In the genomic region with DNA sequence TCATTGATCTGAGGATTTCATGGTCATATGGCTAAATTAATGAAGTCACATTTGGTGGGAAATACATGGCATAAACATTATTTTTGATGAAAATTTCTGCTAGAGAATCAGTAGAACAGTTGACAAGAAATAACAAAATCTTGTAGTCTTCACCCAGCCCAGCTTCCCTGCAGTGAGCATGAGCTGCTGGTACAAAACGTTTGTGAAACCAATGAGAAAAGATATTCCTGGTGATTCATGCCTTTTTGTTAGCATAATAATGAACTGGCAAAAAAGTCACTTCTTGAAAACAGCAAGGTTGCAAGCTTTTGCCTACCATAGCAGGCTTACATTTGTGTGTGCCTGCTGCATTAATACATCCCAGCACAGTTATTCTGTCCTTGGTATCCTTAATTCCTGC, we compare ENCODE assay signal across 1 cellular context.
TF ChIP-seq lines count a peak whose summit lies in the region.

No MANE protein-coding gene starts in this region.

TF ChIP-seq in GM23338, 12 proteins besides CTCF, POLR2A, EP300 and RAD21 (continued from another document):
- TF ChIP-seq, protein P1, sequence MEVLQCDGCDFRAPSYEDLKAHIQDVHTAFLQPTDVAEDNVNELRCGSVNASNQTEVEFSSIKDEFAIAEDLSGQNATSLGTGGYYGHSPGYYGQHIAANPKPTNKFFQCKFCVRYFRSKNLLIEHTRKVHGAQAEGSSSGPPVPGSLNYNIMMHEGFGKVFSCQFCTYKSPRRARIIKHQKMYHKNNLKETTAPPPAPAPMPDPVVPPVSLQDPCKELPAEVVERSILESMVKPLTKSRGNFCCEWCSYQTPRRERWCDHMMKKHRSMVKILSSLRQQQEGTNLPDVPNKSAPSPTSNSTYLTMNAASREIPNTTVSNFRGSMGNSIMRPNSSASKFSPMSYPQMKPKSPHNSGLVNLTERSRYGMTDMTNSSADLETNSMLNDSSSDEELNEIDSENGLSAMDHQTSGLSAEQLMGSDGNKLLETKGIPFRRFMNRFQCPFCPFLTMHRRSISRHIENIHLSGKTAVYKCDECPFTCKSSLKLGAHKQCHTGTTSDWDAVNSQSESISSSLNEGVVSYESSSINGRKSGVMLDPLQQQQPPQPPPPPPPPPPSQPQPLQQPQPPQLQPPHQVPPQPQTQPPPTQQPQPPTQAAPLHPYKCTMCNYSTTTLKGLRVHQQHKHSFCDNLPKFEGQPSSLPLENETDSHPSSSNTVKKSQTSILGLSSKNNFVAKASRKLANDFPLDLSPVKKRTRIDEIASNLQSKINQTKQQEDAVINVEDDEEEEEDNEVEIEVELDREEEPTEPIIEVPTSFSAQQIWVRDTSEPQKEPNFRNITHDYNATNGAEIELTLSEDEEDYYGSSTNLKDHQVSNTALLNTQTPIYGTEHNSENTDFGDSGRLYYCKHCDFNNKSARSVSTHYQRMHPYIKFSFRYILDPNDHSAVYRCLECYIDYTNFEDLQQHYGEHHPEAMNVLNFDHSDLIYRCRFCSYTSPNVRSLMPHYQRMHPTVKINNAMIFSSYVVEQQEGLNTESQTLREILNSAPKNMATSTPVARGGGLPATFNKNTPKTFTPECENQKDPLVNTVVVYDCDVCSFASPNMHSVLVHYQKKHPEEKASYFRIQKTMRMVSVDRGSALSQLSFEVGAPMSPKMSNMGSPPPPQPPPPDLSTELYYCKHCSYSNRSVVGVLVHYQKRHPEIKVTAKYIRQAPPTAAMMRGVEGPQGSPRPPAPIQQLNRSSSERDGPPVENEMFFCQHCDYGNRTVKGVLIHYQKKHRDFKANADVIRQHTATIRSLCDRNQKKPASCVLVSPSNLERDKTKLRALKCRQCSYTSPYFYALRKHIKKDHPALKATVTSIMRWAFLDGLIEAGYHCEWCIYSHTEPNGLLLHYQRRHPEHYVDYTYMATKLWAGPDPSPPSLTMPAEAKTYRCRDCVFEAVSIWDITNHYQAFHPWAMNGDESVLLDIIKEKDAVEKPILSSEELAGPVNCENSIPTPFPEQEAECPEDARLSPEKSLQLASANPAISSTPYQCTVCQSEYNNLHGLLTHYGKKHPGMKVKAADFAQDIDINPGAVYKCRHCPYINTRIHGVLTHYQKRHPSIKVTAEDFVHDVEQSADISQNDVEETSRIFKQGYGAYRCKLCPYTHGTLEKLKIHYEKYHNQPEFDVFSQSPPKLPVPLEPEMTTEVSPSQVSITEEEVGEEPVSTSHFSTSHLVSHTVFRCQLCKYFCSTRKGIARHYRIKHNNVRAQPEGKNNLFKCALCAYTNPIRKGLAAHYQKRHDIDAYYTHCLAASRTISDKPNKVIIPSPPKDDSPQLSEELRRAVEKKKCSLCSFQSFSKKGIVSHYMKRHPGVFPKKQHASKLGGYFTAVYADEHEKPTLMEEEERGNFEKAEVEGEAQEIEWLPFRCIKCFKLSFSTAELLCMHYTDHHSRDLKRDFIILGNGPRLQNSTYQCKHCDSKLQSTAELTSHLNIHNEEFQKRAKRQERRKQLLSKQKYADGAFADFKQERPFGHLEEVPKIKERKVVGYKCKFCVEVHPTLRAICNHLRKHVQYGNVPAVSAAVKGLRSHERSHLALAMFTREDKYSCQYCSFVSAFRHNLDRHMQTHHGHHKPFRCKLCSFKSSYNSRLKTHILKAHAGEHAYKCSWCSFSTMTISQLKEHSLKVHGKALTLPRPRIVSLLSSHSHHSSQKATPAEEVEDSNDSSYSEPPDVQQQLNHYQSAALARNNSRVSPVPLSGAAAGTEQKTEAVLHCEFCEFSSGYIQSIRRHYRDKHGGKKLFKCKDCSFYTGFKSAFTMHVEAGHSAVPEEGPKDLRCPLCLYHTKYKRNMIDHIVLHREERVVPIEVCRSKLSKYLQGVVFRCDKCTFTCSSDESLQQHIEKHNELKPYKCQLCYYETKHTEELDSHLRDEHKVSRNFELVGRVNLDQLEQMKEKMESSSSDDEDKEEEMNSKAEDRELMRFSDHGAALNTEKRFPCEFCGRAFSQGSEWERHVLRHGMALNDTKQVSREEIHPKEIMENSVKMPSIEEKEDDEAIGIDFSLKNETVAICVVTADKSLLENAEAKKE (CRISPR knock-in tag; IDR thresholded peaks at IDR 0.05): no peak
